In the genomic region with DNA sequence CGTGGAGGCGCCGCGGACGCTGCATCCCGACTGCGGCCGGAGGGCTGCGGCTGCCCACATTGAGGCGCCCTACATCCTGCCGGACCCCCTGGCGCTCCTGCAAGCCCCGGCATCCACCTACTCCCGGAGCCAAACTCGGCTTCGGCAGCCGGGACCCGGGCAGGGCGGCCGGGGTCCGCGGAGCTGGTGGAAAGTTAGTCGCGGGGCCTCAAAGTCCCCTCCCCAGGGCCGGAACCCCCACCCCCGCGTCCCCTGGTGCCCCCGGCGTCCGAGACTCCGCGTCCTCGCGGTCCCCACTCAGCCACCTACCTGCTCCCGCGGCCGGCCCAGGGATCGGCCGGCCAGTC, we compare ENCODE assay signal across 10 cellular contexts. TPM values are rescaled to one million over a fixed set of nuclear protein-coding genes. Genes with fewer than 3 reads are reported as not detected.
DNase-seq lines count a peak whose midpoint lies in the region; ATAC-seq and TF ChIP-seq lines count a peak whose summit lies in the region.
"Had no signal": no experiment of that assay in that cellular context is flagged by ENCODE, and none has a peak within 500 bp of the region (broad histone marks: within the 10 kb centered on the region; RNA-seq: fewer than 3 reads in every experiment).

No MANE protein-coding gene starts in this region.

- H2BK120ac ChIP-seq in mesenchymal stem cell (ENCODE audit: low read depth, low read length), result no peak overlapping the region

- H3K4me2 ChIP-seq in mesenchymal stem cell (ENCODE audit: low read length, poor library complexity, severe bottlenecking), result peak overlapping the region; percentile 68

- TF ChIP-seq POLR2A in uterus (IDR thresholded peaks at IDR 0.05), result no peak

- H3K23ac ChIP-seq in mesenchymal stem cell (ENCODE audit: low read length in 2 of 2), result peak overlapping the region in 1 of 2 experiments; percentile 81

- H3K27ac ChIP-seq in mesenchymal stem cell (ENCODE audit: low read length, poor library complexity, severe bottlenecking), result no peak overlapping the region
- H3K27ac ChIP-seq in uterus, result no peak overlapping the region
- H3K27ac ChIP-seq: C4-2B had no signal

- intact Hi-C loops in cardiac septum (cut with DNase I), result no loop called here
- intact Hi-C loops in Right ventricle myocardium inferior (cut with DNase I), result loop anchor here (5.0 kb wide), 1 partner anchor 244 kb away; a partner anchor contains a TSS
- intact Hi-C loops in uterus (cut with DNase I; ENCODE audit: low total_unique reads), result no loop called here

- H3K4me3 ChIP-seq in cardiac fibroblast (replicated peaks in 1 of 2; ENCODE audit: low read depth in 2 of 2, low read length in 2 of 2) (peak overlapping the region; percentile 22 to 40), mesenchymal stem cell (ENCODE audit: insufficient read depth in 1 of 2, low read depth in 1 of 2, low read length in 2 of 2) (peak overlapping the region; percentile 46 to 79), uterus (peak overlapping the region; percentile 22 to 46)

- H3K79me1 ChIP-seq in mesenchymal stem cell (replicated peaks; ENCODE audit: low read length, poor library complexity, severe bottlenecking), result no peaks in the 10 kb centered on the region

- DNase-seq in cardiac septum (ENCODE audit: low spot score), result peak; percentile 41
- DNase-seq in Right ventricle myocardium inferior (ENCODE audit: missing footprints), result no peak
- DNase-seq in cardiac fibroblast (ENCODE audit: low read depth in 2 of 2), result no peak
- no peak for DNase-seq in mesenchymal stem cell
- no peak for DNase-seq in uterus
- DNase-seq in hippocampal formation (lab: John Stamatoyannopoulos, UW), result no peak
- DNase-seq in COLO829 (ENCODE audit: low spot score), result no peak
- DNase-seq in NCI-H2196 treated with DMSO at 0.1 percent for 48 hours (lab: John Stamatoyannopoulos, UW; ENCODE audit: unreplicated experiment), result no peak

- ATAC-seq in Right ventricle myocardium inferior, result no peak

- H3K27me3 ChIP-seq in mesenchymal stem cell (ENCODE audit: control insufficient read depth in 1 of 2, insufficient read depth in 1 of 2, low read length in 2 of 2) (peaks cover 86 to 94% of the 10 kb centered on the region in 2 experiments), uterus (peaks cover 3 to 45% of the 10 kb centered on the region in 2 donors)

- H2BK15ac ChIP-seq in mesenchymal stem cell (ENCODE audit: low read depth, poor library complexity, severe bottlenecking), result no peak overlapping the region

- no peak overlapping the region for H3K9ac ChIP-seq in mesenchymal stem cell (ENCODE audit: low read length)

- no peaks in the 10 kb centered on the region for H3K36me3 ChIP-seq in mesenchymal stem cell (ENCODE audit: control insufficient read depth in 1 of 2, insufficient read depth in 2 of 2, low read depth in 1 of 2, low read length in 2 of 2)
- H3K36me3 ChIP-seq in uterus, result no peaks in the 10 kb centered on the region

- TF ChIP-seq CTCF in cardiac fibroblast (IDR thresholded peaks at IDR 0.05; ENCODE audit: low read depth, low read length) (no peak), uterus (IDR thresholded peaks at IDR 0.05) (no peak)

- no peak overlapping the region for H2BK5ac ChIP-seq in mesenchymal stem cell (ENCODE audit: low read depth, low read length, poor library complexity, severe bottlenecking)

- H4K8ac ChIP-seq in mesenchymal stem cell (ENCODE audit: low read length), result no peak overlapping the region

- H3K4me1 ChIP-seq in mesenchymal stem cell (ENCODE audit: control insufficient read depth, insufficient read depth, low read depth, low read length), result peaks cover 24% of the 10 kb centered on the region
- H3K4me1 ChIP-seq in uterus, result peaks cover 0 to 13% of the 10 kb centered on the region in 2 donors

- no peak overlapping the region for H4K91ac ChIP-seq in mesenchymal stem cell (ENCODE audit: low read length)

- no peak overlapping the region for H2AK5ac ChIP-seq in mesenchymal stem cell (ENCODE audit: low read length, severe bottlenecking)

- H3K9me3 ChIP-seq in mesenchymal stem cell (ENCODE audit: control insufficient read depth, low read length) (no peaks in the 10 kb centered on the region), uterus (no peaks in the 10 kb centered on the region)

- no peak overlapping the region for H3K18ac ChIP-seq in mesenchymal stem cell (ENCODE audit: low read depth in 1 of 2, low read length in 2 of 2)

- H2AFZ ChIP-seq in mesenchymal stem cell (ENCODE audit: low read depth, low read length), result no peak overlapping the region

- WGBS in mesenchymal stem cell, result 0% methylated on average over 23 of the region's 39 CpGs

- H2BK12ac ChIP-seq in mesenchymal stem cell (ENCODE audit: low read length in 2 of 2), result no peak overlapping the region

- H3K14ac ChIP-seq in mesenchymal stem cell (ENCODE audit: low read length in 2 of 2), result no peak overlapping the region

- H3K4ac ChIP-seq in mesenchymal stem cell (ENCODE audit: low read depth in 1 of 2, low read length in 2 of 2), result no peak overlapping the region

RNA-seq across cellular contexts. Expression of a gene that starts 0.3 kb away (rescaled TPM):
- total RNA-seq in cardiac septum, result not detected
- not detected for total RNA-seq in Right ventricle myocardium inferior
- polyA plus RNA-seq in mesenchymal stem cell (2013, experiment 1 of 2), result not detected
- not detected for polyA plus RNA-seq in mesenchymal stem cell (2013, experiment 2 of 2)
- total RNA-seq in uterus, result under 1 TPM in 1 of 4 donors, not detected in 3; 0.76 TPM
- total RNA-seq: RPMI7951 had no signal

RNA-seq across cellular contexts. Expression of a gene that starts 40.1 kb away (rescaled TPM):
- total RNA-seq in cardiac septum (30.9 TPM), Right ventricle myocardium inferior (40.3 TPM), uterus (10 to 100 TPM; 15.1 to 68.7 (median 32.0) TPM)
- 8.3 TPM for polyA plus RNA-seq in mesenchymal stem cell (2013, experiment 1 of 2)
- polyA plus RNA-seq in mesenchymal stem cell (2013, experiment 2 of 2), result 7.3 TPM
